Comparison of ENCODE assay signal across 8 cellular contexts in genomic region chr9:137224850-137225694, GRCh38. TPM values are rescaled to one million over a fixed set of nuclear protein-coding genes. Genes with fewer than 3 reads are reported as not detected.
DNase-seq lines count a peak whose midpoint lies in the region; ATAC-seq and TF ChIP-seq lines count a peak whose summit lies in the region.

Gene CYSRT1, plus strand, starts transcription at chr9:137225174. Its CDS starts 448 bp downstream, at chr9:137225622.

- ATAC-seq in left cardiac atrium (no peak), lower lobe of right lung (no peak), upper lobe of left lung (ENCODE audit: low FRiP score in 2 of 2) (no peak)

- peaks cover 15% of the 10 kb centered on the region for H3K4me1 ChIP-seq in cardiac muscle cell (ENCODE audit: low read depth)
- peaks cover 5 to 19% of the 10 kb centered on the region in 2 donors for H3K4me1 ChIP-seq in ascending aorta
- peaks cover 30% of the 10 kb centered on the region for H3K4me1 ChIP-seq in lower lobe of right lung
- H3K4me1 ChIP-seq in upper lobe of left lung: peaks cover 22 to 59% (median 42%) of the 10 kb centered on the region in 4 donors

- H3K36me3 ChIP-seq in cardiac muscle cell (no peaks in the 10 kb centered on the region), ascending aorta (no peaks in the 10 kb centered on the region), lower lobe of right lung (no peaks in the 10 kb centered on the region), upper lobe of left lung (no peaks in the 10 kb centered on the region)

- H3K27ac ChIP-seq in cardiac muscle cell: peak within 1 kb of the TSS; percentile 81
- peak within 1 kb of the TSS; percentile 94 to 95 for H3K27ac ChIP-seq in ascending aorta
- peak within 1 kb of the TSS; percentile 91 for H3K27ac ChIP-seq in lower lobe of right lung
- peak within 1 kb of the TSS; percentile 85 to 91 (median 89) for H3K27ac ChIP-seq in upper lobe of left lung

- DNase-seq in cardiac muscle cell (ENCODE audit: low read depth in 1 of 2, low spot score in 1 of 2): no peak
- DNase-seq in left cardiac atrium: no peak
- DNase-seq in ascending aorta (ENCODE audit: low spot score in 2 of 2): no peak
- DNase-seq in lower lobe of right lung: no peak
- peak in 1 of 2 donors; percentile 84 for DNase-seq in upper lobe of left lung
- DNase-seq in NCI-H345 (lab: John Stamatoyannopoulos, UW): no peak
- no peak for DNase-seq in cortex of kidney (lab: John Stamatoyannopoulos, UW)
- no peak for DNase-seq in NCI-H1694 (lab: John Stamatoyannopoulos, UW)

- 52 to 88% methylated on average over 5 to 17 of the region's 23 CpGs for WGBS in upper lobe of left lung, 2 donors

- intact Hi-C loops in left cardiac atrium (cut with DNase I) (loop anchor here in 1 of 2 donors (5.0 kb wide), 1 partner anchor 103 kb away; no protein-coding TSS in a partner anchor), ascending aorta (cut with DNase I) (loop anchor here (10.0 kb wide), 1 partner anchor 430 kb away; the partner anchor contains the start of genes CCDC183 and TMEM141), lower lobe of right lung (cut with DNase I) (no loop called here)

- H3K4me3 ChIP-seq in cardiac muscle cell (peak within 1 kb of the TSS; percentile 49), ascending aorta (peak within 1 kb of the TSS; percentile 75 to 89), lower lobe of right lung (peak within 1 kb of the TSS; percentile 78), upper lobe of left lung (peak within 1 kb of the TSS in 3 of 4 donors; percentile 56 to 80 (median 66))

- TF ChIP-seq EP300 in upper lobe of left lung (IDR thresholded peaks at IDR 0.05): no peak

- no peak for TF ChIP-seq CTCF in cardiac muscle cell (IDR thresholded peaks at IDR 0.05; ENCODE audit: low read depth, low read length)
- TF ChIP-seq CTCF in ascending aorta (IDR thresholded peaks at IDR 0.05): no peak
- TF ChIP-seq CTCF in lower lobe of right lung (IDR thresholded peaks at IDR 0.05): no peak
- no peak for TF ChIP-seq CTCF in upper lobe of left lung (IDR thresholded peaks at IDR 0.05)

- H3K27me3 ChIP-seq in cardiac muscle cell: no peaks in the 10 kb centered on the region
- no peaks in the 10 kb centered on the region for H3K27me3 ChIP-seq in ascending aorta
- H3K27me3 ChIP-seq in lower lobe of right lung (ENCODE audit: low read depth): peaks cover 16% of the 10 kb centered on the region
- H3K27me3 ChIP-seq in upper lobe of left lung: peaks cover 0 to 20% (median 0%) of the 10 kb centered on the region in 4 donors

- H3K9me3 ChIP-seq in cardiac muscle cell (ENCODE audit: low read depth) (no peaks in the 10 kb centered on the region), ascending aorta (no peaks in the 10 kb centered on the region), lower lobe of right lung (no peaks in the 10 kb centered on the region), upper lobe of left lung (no peaks in the 10 kb centered on the region)

- no peak for TF ChIP-seq POLR2A in upper lobe of left lung (IDR thresholded peaks at IDR 0.05)

RNA-seq across cellular contexts. Expression of gene CYSRT1, which starts in this region (rescaled TPM):
- total RNA-seq in cardiac muscle cell: 5.8 and 7.0 TPM in 2 replicates
- 3.1 and 6.6 TPM in 2 replicates for polyA plus RNA-seq in cardiac muscle cell
- total RNA-seq in left cardiac atrium: under 1 TPM in 1 of 2 donors, not detected in 1; 0.62 TPM
- total RNA-seq in ascending aorta: not detected
- total RNA-seq in lower lobe of right lung: 0.59 TPM
- total RNA-seq in upper lobe of left lung: 1 to 10 TPM in 2 of 6 donors, under 1 TPM in 3, not detected in 1; 0.20 to 2.0 (median 0.97) TPM
